8 cellular contexts compared by ENCODE assay signal in the genomic region with DNA sequence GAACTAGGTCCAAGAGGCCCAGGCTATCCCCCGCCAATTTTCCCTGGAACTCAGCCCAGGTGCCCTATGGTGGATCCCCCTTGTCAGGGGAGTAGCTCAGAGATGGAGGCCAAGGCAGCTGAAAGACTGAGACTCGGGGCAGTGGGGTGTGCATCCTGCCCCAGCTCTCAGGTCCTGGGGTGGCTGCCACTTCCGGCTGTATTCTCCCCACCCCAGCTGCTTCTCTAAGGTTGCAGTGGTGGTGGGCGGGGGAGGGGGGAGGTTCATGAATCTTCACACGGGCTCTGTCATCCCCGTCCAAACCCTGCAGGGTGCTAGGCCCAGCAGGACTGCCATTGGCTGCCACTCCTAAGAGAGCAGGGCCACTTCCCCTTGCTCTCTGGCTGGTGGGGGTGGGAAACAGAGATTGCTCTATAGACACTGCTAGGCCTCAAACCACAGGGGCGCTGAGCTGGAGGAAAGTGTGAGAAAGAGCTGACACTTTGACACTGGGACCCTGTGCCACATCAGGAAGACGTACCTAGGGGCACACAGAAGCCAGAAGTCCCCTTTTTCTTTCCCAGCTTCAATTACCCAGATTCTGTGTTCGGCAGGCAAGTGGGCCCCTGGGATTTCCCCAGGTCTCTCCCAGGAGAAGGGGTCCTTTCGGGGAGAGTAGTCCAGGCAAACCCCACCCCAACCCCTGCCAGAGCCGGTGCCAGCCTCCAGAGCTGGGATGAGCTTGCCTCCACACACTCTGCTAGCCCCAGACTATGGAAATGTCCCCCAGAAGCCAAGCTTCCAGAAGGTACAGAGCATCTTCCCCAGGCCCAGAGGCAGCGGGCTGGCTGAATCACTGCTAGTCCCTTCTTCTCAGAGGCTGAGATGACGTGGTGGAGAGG. TPM values are rescaled to one million over a fixed set of nuclear protein-coding genes. Genes with fewer than 3 reads are reported as not detected.
DNase-seq lines count a peak whose midpoint lies in the region; ATAC-seq and TF ChIP-seq lines count a peak whose summit lies in the region.

No MANE protein-coding gene starts in this region.

- H3K36me3 Mint-ChIP-seq in glutamatergic neuron (ENCODE audit: unreplicated experiment), result no peaks in the 10 kb centered on the region

- peaks cover 29% of the 10 kb centered on the region for H3K36me3 ChIP-seq in neutrophil

- H3K4me1 ChIP-seq in neutrophil (ENCODE audit: control insufficient read depth in 1 of 2, insufficient read depth in 1 of 2, low read depth in 1 of 2, low read length in 1 of 2), result peaks cover 81 to 82% of the 10 kb centered on the region in 2 experiments

- H3K27me3 Mint-ChIP-seq in glutamatergic neuron (ENCODE audit: unreplicated experiment), result peaks cover 3% of the 10 kb centered on the region

- DNase-seq in RPMI8226 (peak; percentile 57), activated gamma-delta T cell treated with Interleukin-2 at 50 U/mL for 16 hours (peak; percentile 80), DMS153 (lab: John Stamatoyannopoulos, UW) (no peak), HK-2 (ENCODE audit: unreplicated experiment) (no peak), glutamatergic neuron (no peak)

- no peaks in the 10 kb centered on the region for H3K4me1 Mint-ChIP-seq in glutamatergic neuron (ENCODE audit: low read depth, unreplicated experiment)

- peak overlapping the region; percentile 71 to 93 for H3K4me3 ChIP-seq in neutrophil (ENCODE audit: low read depth in 1 of 2, low read length in 1 of 2)

- no peaks in the 10 kb centered on the region for H3K27me3 ChIP-seq in neutrophil

- TF ChIP-seq CTCF in neutrophil (IDR thresholded peaks at IDR 0.05), result peak; percentile 45
- no peak for TF ChIP-seq CTCF in glutamatergic neuron (IDR thresholded peaks at IDR 0.05; ENCODE audit: partially characterized antibody, unreplicated experiment)

- peak overlapping the region; percentile 99 for H3K27ac ChIP-seq in neutrophil

- peaks cover 3% of the 10 kb centered on the region for H3K9me3 Mint-ChIP-seq in glutamatergic neuron (ENCODE audit: unreplicated experiment)

- ATAC-seq in GM18511 (IDR thresholded peaks at IDR 0.05; ENCODE audit: unreplicated experiment) (peak; percentile 72), HG02884 (IDR thresholded peaks at IDR 0.05; ENCODE audit: unreplicated experiment) (peak; percentile 56)

- H3K9me3 ChIP-seq in neutrophil, result no peaks in the 10 kb centered on the region

- H3K27ac Mint-ChIP-seq in glutamatergic neuron (ENCODE audit: unreplicated experiment), result no peak overlapping the region

- H3K4me3 Mint-ChIP-seq in glutamatergic neuron (ENCODE audit: unreplicated experiment), result no peak overlapping the region

RNA-seq across cellular contexts. Expression of a gene that starts 1.6 kb away (rescaled TPM):
- not detected for total RNA-seq in glutamatergic neuron (ENCODE audit: unreplicated experiment)

RNA-seq across cellular contexts. Expression of a gene that starts 42.6 kb away (rescaled TPM):
- total RNA-seq in glutamatergic neuron (ENCODE audit: unreplicated experiment), result not detected

Comparison
In these comparisons a context has a peak if more than half of its experiments do, and no peak if none do; other contexts are left out.
1. DNase-seq: peak in RPMI8226 (single experiment) and activated gamma-delta T cell treated with Interleukin-2 at 50 U/mL for 16 hours (single experiment); none in DMS153 (single experiment), HK-2 (single experiment) and glutamatergic neuron (single experiment).